In the genomic region with DNA sequence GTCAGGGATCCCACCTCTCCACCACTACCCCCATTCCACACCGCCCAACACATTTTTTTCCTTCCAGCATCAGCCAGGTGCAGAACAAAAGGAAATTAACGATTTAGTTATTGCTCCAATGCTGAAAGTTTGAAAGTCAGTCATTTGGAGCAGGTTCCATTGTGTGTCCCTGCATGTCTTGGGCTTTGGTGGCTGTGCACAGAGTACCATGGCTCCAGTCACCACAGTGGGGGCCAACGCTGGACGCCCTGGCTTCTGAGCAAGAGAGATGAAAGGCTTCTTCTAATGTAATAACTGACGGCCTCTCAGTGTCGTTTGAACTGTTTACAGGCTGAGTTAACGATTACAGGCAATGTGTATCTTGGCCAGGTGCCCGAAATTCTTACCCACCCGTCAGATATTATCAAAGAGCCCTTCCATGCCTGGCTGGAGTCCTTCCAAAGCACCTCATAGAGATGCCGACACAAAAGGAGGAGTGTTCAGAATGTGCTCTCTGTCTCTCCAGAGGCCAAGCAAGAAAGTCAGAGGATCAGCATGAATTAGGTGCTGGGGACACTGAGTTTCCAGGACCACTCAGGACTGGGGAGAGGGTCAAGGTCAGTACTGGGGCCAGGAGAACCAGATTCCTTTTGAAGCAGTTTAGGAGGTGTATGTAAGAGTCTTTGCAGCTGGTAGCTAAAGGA, we compare ENCODE assay signal across 1 cellular context.
TF ChIP-seq lines count a peak whose summit lies in the region.

No MANE protein-coding gene starts in this region.

TF ChIP-seq in HEK293, 187 proteins besides CTCF, POLR2A, EP300 and RAD21 (continued from another document and continues in another):
- TF ChIP-seq, protein P1, sequence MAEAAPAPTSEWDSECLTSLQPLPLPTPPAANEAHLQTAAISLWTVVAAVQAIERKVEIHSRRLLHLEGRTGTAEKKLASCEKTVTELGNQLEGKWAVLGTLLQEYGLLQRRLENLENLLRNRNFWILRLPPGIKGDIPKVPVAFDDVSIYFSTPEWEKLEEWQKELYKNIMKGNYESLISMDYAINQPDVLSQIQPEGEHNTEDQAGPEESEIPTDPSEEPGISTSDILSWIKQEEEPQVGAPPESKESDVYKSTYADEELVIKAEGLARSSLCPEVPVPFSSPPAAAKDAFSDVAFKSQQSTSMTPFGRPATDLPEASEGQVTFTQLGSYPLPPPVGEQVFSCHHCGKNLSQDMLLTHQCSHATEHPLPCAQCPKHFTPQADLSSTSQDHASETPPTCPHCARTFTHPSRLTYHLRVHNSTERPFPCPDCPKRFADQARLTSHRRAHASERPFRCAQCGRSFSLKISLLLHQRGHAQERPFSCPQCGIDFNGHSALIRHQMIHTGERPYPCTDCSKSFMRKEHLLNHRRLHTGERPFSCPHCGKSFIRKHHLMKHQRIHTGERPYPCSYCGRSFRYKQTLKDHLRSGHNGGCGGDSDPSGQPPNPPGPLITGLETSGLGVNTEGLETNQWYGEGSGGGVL (tag by site-specific recombination; IDR thresholded peaks at IDR 0.05), result no peak; the same call in 1 of the 2 replicates
- TF ChIP-seq ZNF830 (tag by site-specific recombination; IDR thresholded peaks at IDR 0.05; ENCODE audit: low read depth) (no peak), ZNF560 (tag by site-specific recombination; IDR thresholded peaks at IDR 0.05; ENCODE audit: borderline replicate concordance) (no peak), TCF7L2 (IDR thresholded peaks at IDR 0.05; ENCODE audit: borderline replicate concordance, low read depth, low read length) (peak; percentile 98), ZSCAN16 (tag by site-specific recombination; IDR thresholded peaks at IDR 0.05) (no peak; the same call in 1 of the 2 replicates), ZNF157 (tag by site-specific recombination; IDR thresholded peaks at IDR 0.05) (no peak), KLF10 (tag by site-specific recombination; IDR thresholded peaks at IDR 0.05) (peak; percentile 90), GLIS1 (tag by site-specific recombination; IDR thresholded peaks at IDR 0.05) (peak; percentile 92), ZXDB (tag by site-specific recombination; IDR thresholded peaks at IDR 0.05) (peak; percentile 94), ZNF585B (tag by site-specific recombination; IDR thresholded peaks at IDR 0.05) (no peak), ZNF658 (tag by site-specific recombination; IDR thresholded peaks at IDR 0.05) (no peak), ZNF544 (tag by site-specific recombination; IDR thresholded peaks at IDR 0.05) (no peak), ZNF239 (tag by site-specific recombination; IDR thresholded peaks at IDR 0.05) (no peak), ZNF248 (tag by site-specific recombination; IDR thresholded peaks at IDR 0.05) (no peak), ZBTB8A (tag by site-specific recombination; IDR thresholded peaks at IDR 0.05) (peak; percentile 85), ZSCAN30 (tag by site-specific recombination; IDR thresholded peaks at IDR 0.05) (peak; percentile 99), ZNF776 (tag by site-specific recombination; IDR thresholded peaks at IDR 0.05; ENCODE audit: borderline replicate concordance) (no peak; the same call in 1 of the 2 replicates), ZFP69B (tag by site-specific recombination; IDR thresholded peaks at IDR 0.05) (0 out of 2 replicates have a peak, but pooled peaks have one; percentile 49), ZNF623 (tag by site-specific recombination; IDR thresholded peaks at IDR 0.05) (no peak), ZBTB48 (tag by site-specific recombination; IDR thresholded peaks at IDR 0.05) (no peak), SP3 (tag by site-specific recombination; IDR thresholded peaks at IDR 0.05) (no peak), KLF9 (tag by site-specific recombination; IDR thresholded peaks at IDR 0.05; ENCODE audit: low read depth) (no peak), ZSCAN23 (tag by site-specific recombination; IDR thresholded peaks at IDR 0.05) (peak; percentile 77; the same call in 1 of the 2 replicates), SCRT2 (tag by site-specific recombination; IDR thresholded peaks at IDR 0.05) (no peak), ZBTB20 (tag by site-specific recombination; IDR thresholded peaks at IDR 0.05) (peak; percentile 16; the same call in 1 of the 2 replicates), ZNF791 (tag by site-specific recombination; IDR thresholded peaks at IDR 0.05) (no peak), ZNF202 (tag by site-specific recombination; IDR thresholded peaks at IDR 0.05; ENCODE audit: borderline replicate concordance) (no peak), ZNF10 (tag by site-specific recombination; IDR thresholded peaks at IDR 0.05) (peak; percentile 37; the same call in 1 of the 2 replicates), ZNF530 (tag by site-specific recombination; IDR thresholded peaks at IDR 0.05; ENCODE audit: low read depth) (no peak), ZNF302 (tag by site-specific recombination; IDR thresholded peaks at IDR 0.05; ENCODE audit: low read depth) (no peak), ZNF596 (tag by site-specific recombination; IDR thresholded peaks at IDR 0.05) (peak; percentile 83), WT1 (tag by site-specific recombination; IDR thresholded peaks at IDR 0.05) (peak; percentile 73), ZNF335 (tag by site-specific recombination; conservative IDR thresholded peaks at IDR 0.05) (no peak), ZNF473 (tag by site-specific recombination; IDR thresholded peaks at IDR 0.05) (no peak), ZNF48 (tag by site-specific recombination; IDR thresholded peaks at IDR 0.05) (no peak), ZNF132 (tag by site-specific recombination; IDR thresholded peaks at IDR 0.05; ENCODE audit: borderline replicate concordance) (no peak), HOXC10 (CRISPR knock-in tag; IDR thresholded peaks at IDR 0.05) (no peak), ZNF701 (tag by site-specific recombination; IDR thresholded peaks at IDR 0.05) (no peak), ZNF677 (tag by site-specific recombination; IDR thresholded peaks at IDR 0.05) (no peak), ZNF837 (tag by site-specific recombination; IDR thresholded peaks at IDR 0.05) (no peak)
- TF ChIP-seq, protein P2, sequence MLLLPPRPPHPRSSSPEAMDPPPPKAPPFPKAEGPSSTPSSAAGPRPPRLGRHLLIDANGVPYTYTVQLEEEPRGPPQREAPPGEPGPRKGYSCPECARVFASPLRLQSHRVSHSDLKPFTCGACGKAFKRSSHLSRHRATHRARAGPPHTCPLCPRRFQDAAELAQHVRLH (tag by site-specific recombination; IDR thresholded peaks at IDR 0.05), result peak; percentile 86
- TF ChIP-seq, protein P3, sequence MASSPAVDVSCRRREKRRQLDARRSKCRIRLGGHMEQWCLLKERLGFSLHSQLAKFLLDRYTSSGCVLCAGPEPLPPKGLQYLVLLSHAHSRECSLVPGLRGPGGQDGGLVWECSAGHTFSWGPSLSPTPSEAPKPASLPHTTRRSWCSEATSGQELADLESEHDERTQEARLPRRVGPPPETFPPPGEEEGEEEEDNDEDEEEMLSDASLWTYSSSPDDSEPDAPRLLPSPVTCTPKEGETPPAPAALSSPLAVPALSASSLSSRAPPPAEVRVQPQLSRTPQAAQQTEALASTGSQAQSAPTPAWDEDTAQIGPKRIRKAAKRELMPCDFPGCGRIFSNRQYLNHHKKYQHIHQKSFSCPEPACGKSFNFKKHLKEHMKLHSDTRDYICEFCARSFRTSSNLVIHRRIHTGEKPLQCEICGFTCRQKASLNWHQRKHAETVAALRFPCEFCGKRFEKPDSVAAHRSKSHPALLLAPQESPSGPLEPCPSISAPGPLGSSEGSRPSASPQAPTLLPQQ (tag by site-specific recombination; IDR thresholded peaks at IDR 0.05), result peak; percentile 67; the same call in 1 of the 2 replicates
- TF ChIP-seq, protein P4, sequence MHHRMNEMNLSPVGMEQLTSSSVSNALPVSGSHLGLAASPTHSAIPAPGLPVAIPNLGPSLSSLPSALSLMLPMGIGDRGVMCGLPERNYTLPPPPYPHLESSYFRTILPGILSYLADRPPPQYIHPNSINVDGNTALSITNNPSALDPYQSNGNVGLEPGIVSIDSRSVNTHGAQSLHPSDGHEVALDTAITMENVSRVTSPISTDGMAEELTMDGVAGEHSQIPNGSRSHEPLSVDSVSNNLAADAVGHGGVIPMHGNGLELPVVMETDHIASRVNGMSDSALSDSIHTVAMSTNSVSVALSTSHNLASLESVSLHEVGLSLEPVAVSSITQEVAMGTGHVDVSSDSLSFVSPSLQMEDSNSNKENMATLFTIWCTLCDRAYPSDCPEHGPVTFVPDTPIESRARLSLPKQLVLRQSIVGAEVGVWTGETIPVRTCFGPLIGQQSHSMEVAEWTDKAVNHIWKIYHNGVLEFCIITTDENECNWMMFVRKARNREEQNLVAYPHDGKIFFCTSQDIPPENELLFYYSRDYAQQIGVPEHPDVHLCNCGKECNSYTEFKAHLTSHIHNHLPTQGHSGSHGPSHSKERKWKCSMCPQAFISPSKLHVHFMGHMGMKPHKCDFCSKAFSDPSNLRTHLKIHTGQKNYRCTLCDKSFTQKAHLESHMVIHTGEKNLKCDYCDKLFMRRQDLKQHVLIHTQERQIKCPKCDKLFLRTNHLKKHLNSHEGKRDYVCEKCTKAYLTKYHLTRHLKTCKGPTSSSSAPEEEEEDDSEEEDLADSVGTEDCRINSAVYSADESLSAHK (tag by site-specific recombination; IDR thresholded peaks at IDR 0.05), result peak; percentile 88
- TF ChIP-seq, protein P5, sequence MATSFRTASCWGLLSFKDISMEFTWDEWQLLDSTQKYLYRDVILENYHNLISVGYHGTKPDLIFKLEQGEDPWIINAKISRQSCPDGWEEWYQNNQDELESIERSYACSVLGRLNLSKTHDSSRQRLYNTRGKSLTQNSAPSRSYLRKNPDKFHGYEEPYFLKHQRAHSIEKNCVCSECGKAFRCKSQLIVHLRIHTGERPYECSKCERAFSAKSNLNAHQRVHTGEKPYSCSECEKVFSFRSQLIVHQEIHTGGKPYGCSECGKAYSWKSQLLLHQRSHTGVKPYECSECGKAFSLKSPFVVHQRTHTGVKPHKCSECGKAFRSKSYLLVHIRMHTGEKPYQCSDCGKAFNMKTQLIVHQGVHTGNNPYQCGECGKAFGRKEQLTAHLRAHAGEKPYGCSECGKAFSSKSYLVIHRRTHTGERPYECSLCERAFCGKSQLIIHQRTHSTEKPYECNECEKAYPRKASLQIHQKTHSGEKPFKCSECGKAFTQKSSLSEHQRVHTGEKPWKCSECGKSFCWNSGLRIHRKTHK (tag by site-specific recombination; IDR thresholded peaks at IDR 0.05), result no peak
- TF ChIP-seq, protein P6, sequence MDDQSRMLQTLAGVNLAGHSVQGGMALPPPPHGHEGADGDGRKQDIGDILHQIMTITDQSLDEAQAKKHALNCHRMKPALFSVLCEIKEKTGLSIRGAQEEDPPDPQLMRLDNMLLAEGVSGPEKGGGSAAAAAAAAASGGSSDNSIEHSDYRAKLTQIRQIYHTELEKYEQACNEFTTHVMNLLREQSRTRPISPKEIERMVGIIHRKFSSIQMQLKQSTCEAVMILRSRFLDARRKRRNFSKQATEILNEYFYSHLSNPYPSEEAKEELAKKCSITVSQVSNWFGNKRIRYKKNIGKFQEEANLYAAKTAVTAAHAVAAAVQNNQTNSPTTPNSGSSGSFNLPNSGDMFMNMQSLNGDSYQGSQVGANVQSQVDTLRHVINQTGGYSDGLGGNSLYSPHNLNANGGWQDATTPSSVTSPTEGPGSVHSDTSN (CRISPR knock-in tag; IDR thresholded peaks at IDR 0.05), result no peak
- TF ChIP-seq, protein P7, sequence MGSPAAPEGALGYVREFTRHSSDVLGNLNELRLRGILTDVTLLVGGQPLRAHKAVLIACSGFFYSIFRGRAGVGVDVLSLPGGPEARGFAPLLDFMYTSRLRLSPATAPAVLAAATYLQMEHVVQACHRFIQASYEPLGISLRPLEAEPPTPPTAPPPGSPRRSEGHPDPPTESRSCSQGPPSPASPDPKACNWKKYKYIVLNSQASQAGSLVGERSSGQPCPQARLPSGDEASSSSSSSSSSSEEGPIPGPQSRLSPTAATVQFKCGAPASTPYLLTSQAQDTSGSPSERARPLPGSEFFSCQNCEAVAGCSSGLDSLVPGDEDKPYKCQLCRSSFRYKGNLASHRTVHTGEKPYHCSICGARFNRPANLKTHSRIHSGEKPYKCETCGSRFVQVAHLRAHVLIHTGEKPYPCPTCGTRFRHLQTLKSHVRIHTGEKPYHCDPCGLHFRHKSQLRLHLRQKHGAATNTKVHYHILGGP (tag by site-specific recombination; IDR thresholded peaks at IDR 0.05), result no peak
- TF ChIP-seq, protein P8, sequence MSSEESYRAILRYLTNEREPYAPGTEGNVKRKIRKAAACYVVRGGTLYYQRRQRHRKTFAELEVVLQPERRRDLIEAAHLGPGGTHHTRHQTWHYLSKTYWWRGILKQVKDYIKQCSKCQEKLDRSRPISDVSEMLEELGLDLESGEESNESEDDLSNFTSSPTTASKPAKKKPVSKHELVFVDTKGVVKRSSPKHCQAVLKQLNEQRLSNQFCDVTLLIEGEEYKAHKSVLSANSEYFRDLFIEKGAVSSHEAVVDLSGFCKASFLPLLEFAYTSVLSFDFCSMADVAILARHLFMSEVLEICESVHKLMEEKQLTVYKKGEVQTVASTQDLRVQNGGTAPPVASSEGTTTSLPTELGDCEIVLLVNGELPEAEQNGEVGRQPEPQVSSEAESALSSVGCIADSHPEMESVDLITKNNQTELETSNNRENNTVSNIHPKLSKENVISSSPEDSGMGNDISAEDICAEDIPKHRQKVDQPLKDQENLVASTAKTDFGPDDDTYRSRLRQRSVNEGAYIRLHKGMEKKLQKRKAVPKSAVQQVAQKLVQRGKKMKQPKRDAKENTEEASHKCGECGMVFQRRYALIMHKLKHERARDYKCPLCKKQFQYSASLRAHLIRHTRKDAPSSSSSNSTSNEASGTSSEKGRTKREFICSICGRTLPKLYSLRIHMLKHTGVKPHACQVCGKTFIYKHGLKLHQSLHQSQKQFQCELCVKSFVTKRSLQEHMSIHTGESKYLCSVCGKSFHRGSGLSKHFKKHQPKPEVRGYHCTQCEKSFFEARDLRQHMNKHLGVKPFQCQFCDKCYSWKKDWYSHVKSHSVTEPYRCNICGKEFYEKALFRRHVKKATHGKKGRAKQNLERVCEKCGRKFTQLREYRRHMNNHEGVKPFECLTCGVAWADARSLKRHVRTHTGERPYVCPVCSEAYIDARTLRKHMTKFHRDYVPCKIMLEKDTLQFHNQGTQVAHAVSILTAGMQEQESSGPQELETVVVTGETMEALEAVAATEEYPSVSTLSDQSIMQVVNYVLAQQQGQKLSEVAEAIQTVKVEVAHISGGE (tag by site-specific recombination; conservative IDR thresholded peaks at IDR 0.05; ENCODE audit: low read depth), result no peak
- TF ChIP-seq, protein P9, sequence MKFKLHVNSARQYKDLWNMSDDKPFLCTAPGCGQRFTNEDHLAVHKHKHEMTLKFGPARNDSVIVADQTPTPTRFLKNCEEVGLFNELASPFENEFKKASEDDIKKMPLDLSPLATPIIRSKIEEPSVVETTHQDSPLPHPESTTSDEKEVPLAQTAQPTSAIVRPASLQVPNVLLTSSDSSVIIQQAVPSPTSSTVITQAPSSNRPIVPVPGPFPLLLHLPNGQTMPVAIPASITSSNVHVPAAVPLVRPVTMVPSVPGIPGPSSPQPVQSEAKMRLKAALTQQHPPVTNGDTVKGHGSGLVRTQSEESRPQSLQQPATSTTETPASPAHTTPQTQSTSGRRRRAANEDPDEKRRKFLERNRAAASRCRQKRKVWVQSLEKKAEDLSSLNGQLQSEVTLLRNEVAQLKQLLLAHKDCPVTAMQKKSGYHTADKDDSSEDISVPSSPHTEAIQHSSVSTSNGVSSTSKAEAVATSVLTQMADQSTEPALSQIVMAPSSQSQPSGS (tag by site-specific recombination; IDR thresholded peaks at IDR 0.05; ENCODE audit: low read depth), result 0 out of 2 replicates have a peak, but pooled peaks have one; percentile 56
